ENCODE assay signal across 8 cellular contexts in genomic region chr2:178450574-178451429, GRCh38. TPM values are rescaled to one million over a fixed set of nuclear protein-coding genes. Genes with fewer than 3 reads are reported as not detected.
DNase-seq lines count a peak whose midpoint lies in the region; ATAC-seq, FAIRE-seq and TF ChIP-seq lines count a peak whose summit lies in the region.

Gene PJVK, plus strand, starts transcription at chr2:178451378. Its CDS starts 2,032 bp downstream, at chr2:178453410.
Gene PRKRA, minus strand, starts transcription at chr2:178451175. Its CDS starts 145 bp downstream, at chr2:178451030.

- H2BK120ac ChIP-seq in trophoblast cell (ENCODE audit: insufficient read depth, low read length, poor library complexity): peak within 1 kb of the TSS; percentile 55

- no peak for TF ChIP-seq EP300 in transverse colon (IDR thresholded peaks at IDR 0.05; ENCODE audit: low read depth)

- peak within 1 kb of the TSS; percentile 74 for H2AFZ ChIP-seq in trophoblast cell (ENCODE audit: insufficient read depth, low read length, poor library complexity)

- peak within 1 kb of the TSS; percentile 69 for H2BK5ac ChIP-seq in trophoblast cell (ENCODE audit: low read depth, low read length, poor library complexity)

- peak within 1 kb of the TSS; percentile 90 for H3K4me3 ChIP-seq in adipocyte (ENCODE audit: low read length)
- peak within 1 kb of the TSS; percentile 51 for H3K4me3 ChIP-seq in cardiac muscle cell
- H3K4me3 ChIP-seq in trophoblast cell (ENCODE audit: low read depth, low read length): peak within 1 kb of the TSS; percentile 99
- H3K4me3 ChIP-seq in transverse colon: peak within 1 kb of the TSS; percentile 53 to 99 (median 82)

- H3K4me2 ChIP-seq in trophoblast cell (ENCODE audit: low read length): peak within 1 kb of the TSS; percentile 75

- peak within 1 kb of the TSS; percentile 98 for H4K12ac ChIP-seq in trophoblast cell (ENCODE audit: low read depth, low read length)

- H3K9ac ChIP-seq in adipocyte (ENCODE audit: low read length) (peak within 1 kb of the TSS; percentile 97), trophoblast cell (ENCODE audit: low read length) (peak within 1 kb of the TSS; percentile 100)

- FAIRE-seq in GM12891 (lab: Jason Lieb, UNC): peak; percentile 99

- in situ Hi-C loops in transverse colon (cut with MboI; ENCODE audit: low pct_ligation_motif_present in 1 of 4, low pct_unique_long_range_greater_than_20kb in 1 of 4, low sequenced_read_pairs in 3 of 4): no loop called here

- H3K9me3 ChIP-seq in adipocyte (ENCODE audit: control insufficient read depth, low read length): no peaks in the 10 kb centered on the region
- H3K9me3 ChIP-seq in cardiac muscle cell (ENCODE audit: low read depth): no peaks in the 10 kb centered on the region
- H3K9me3 ChIP-seq in trophoblast cell (ENCODE audit: insufficient read depth, low read depth, low read length): no peaks in the 10 kb centered on the region
- no peaks in the 10 kb centered on the region for H3K9me3 ChIP-seq in transverse colon

- H3K14ac ChIP-seq in trophoblast cell (ENCODE audit: low read length): peak within 1 kb of the TSS; percentile 90

- H3K36me3 ChIP-seq in adipocyte (ENCODE audit: control insufficient read depth, insufficient read depth, low read length, severe bottlenecking) (peaks cover 24% of the 10 kb centered on the region), cardiac muscle cell (peaks cover 17% of the 10 kb centered on the region), trophoblast cell (ENCODE audit: control insufficient read depth in 1 of 2, insufficient read depth in 2 of 2, low read length in 2 of 2) (peaks cover 5 to 14% of the 10 kb centered on the region in 2 experiments), transverse colon (peaks cover 0 to 12% (median 4%) of the 10 kb centered on the region in 4 donors)

- H4K8ac ChIP-seq in trophoblast cell (ENCODE audit: low read depth, low read length): peak within 1 kb of the TSS; percentile 97

- peak; percentile 86 for ATAC-seq in HG02798 (IDR thresholded peaks at IDR 0.05; ENCODE audit: poor library complexity, unreplicated experiment)

- TF ChIP-seq POLR2A in GM12891 (IDR thresholded peaks at IDR 0.05; ENCODE audit: low read depth, low read length) (peak; percentile 76), transverse colon (IDR thresholded peaks at IDR 0.05) (peak; percentile 95)

- H3K79me2 ChIP-seq in trophoblast cell (ENCODE audit: control insufficient read depth, insufficient read depth, low read length, poor library complexity): peaks cover 6% of the 10 kb centered on the region

- no peak within 1 kb of the TSS for H2BK12ac ChIP-seq in trophoblast cell (ENCODE audit: low read length)

- H3K4ac ChIP-seq in trophoblast cell (ENCODE audit: low read depth, low read length): peak within 1 kb of the TSS; percentile 87

- peak within 1 kb of the TSS; percentile 89 for H3K18ac ChIP-seq in trophoblast cell (ENCODE audit: low read length)

- H3K23ac ChIP-seq in trophoblast cell (ENCODE audit: low read length): peak within 1 kb of the TSS; percentile 86

- H2AK5ac ChIP-seq in trophoblast cell (ENCODE audit: low read length): peak within 1 kb of the TSS; percentile 31

- no CpG with 5 or more reads among the region's 91 CpGs for WGBS in trophoblast cell (ENCODE audit: extremely low coverage, insufficient coverage, insufficient read length)
- WGBS in transverse colon (ENCODE audit: low coverage in 1 of 2), 2 donors: 6% methylated on average over 31 of the region's 91 CpGs; no CpG with 5 or more reads in 1 of the 2 donors

- H3K27ac ChIP-seq in cardiac muscle cell (peak within 1 kb of the TSS; percentile 95), trophoblast cell (ENCODE audit: low read depth, low read length) (peak within 1 kb of the TSS; percentile 96), transverse colon (peak within 1 kb of the TSS; percentile 95 to 100 (median 96))

- H3K4me1 ChIP-seq in adipocyte (ENCODE audit: control insufficient read depth, insufficient read depth, low read length) (peaks cover 18% of the 10 kb centered on the region), cardiac muscle cell (ENCODE audit: low read depth) (peaks cover 10% of the 10 kb centered on the region), trophoblast cell (ENCODE audit: control insufficient read depth in 1 of 2, insufficient read depth in 2 of 2, low read length in 2 of 2) (peaks cover 7 to 11% of the 10 kb centered on the region in 2 experiments), transverse colon (peaks cover 6 to 31% (median 22%) of the 10 kb centered on the region in 4 donors)

- H3K79me1 ChIP-seq in trophoblast cell (ENCODE audit: low read length): peaks cover 11% of the 10 kb centered on the region

- peak within 1 kb of the TSS; percentile 93 for H4K91ac ChIP-seq in trophoblast cell (ENCODE audit: low read depth, low read length)

- no peak for TF ChIP-seq CTCF in cardiac muscle cell (IDR thresholded peaks at IDR 0.05; ENCODE audit: low read depth, low read length)
- TF ChIP-seq CTCF in transverse colon (IDR thresholded peaks at IDR 0.05): peak in 1 of 5 experiments; percentile 2

- no peaks in the 10 kb centered on the region for H3K27me3 ChIP-seq in adipocyte (replicated peaks; ENCODE audit: control insufficient read depth, insufficient read depth, low read length)
- no peaks in the 10 kb centered on the region for H3K27me3 ChIP-seq in cardiac muscle cell
- H3K27me3 ChIP-seq in trophoblast cell (ENCODE audit: insufficient read depth, low read length): no peaks in the 10 kb centered on the region
- H3K27me3 ChIP-seq in transverse colon: no peaks in the 10 kb centered on the region

- intact Hi-C loops in transverse colon (cut with DNase I; ENCODE audit: low total_unique reads): loop anchor here (2.0 kb wide), 1 partner anchor 28 kb away; the partner anchor contains the start of gene FKBP7

- DNase-seq in GM12891 (ENCODE audit: insufficient read length, low spot score) (peak; percentile 81), NCI-H1417 treated with DMSO at 0.1 percent for 48 hours (lab: John Stamatoyannopoulos, UW) (peak; percentile 93), SW 1271 (lab: John Stamatoyannopoulos, UW) (peak; percentile 82 to 93), adipocyte (ENCODE audit: low read depth) (peak; percentile 99), cardiac muscle cell (ENCODE audit: low read depth in 1 of 2, low spot score in 1 of 2) (peak; percentile 98 to 99), trophoblast cell (peak; percentile 98), transverse colon (peak; percentile 98)

TF ChIP-seq in GM12891, 5 proteins besides CTCF, POLR2A, EP300 and RAD21:
- TF ChIP-seq POU2F2 (IDR thresholded peaks at IDR 0.05; ENCODE audit: low read depth, low read length) (peak; percentile 68), PAX5 (IDR thresholded peaks at IDR 0.05; ENCODE audit: insufficient read depth, low read length, severe bottlenecking) (no peak), POLR2AphosphoS5 (IDR thresholded peaks at IDR 0.05; ENCODE audit: low read depth, low read length) (peak; percentile 71), TAF1 (IDR thresholded peaks at IDR 0.05; ENCODE audit: low read depth, low read length) (peak; percentile 63)

RNA-seq across cellular contexts. Expression of gene PJVK, which starts in this region (rescaled TPM):
- polyA plus RNA-seq in GM12891 (2012; ENCODE audit: low read depth, missing spikeins): 6.1 TPM
- total RNA-seq in cardiac muscle cell (3.9 and 6.9 TPM in 2 replicates), transverse colon (1 to 10 TPM in 2 of 4 donors, not detected in 2; 1.6 to 3.2 TPM)
- 12.9 and 13.3 TPM in 2 replicates for polyA plus RNA-seq in cardiac muscle cell
- polyA plus RNA-seq in trophoblast cell (2013): 2.2 and 2.4 TPM in 2 replicates

RNA-seq across cellular contexts. Expression of gene PRKRA, which starts in this region (rescaled TPM):
- polyA plus RNA-seq in GM12891 (2012; ENCODE audit: low read depth, missing spikeins): 52.5 TPM
- total RNA-seq in cardiac muscle cell (63.2 and 78.5 TPM in 2 replicates), transverse colon (100 to 1,000 TPM in 1 of 4 donors, 10 to 100 TPM in 3; 35.6 to 317 (median 56.9) TPM)
- 76.1 and 89.6 TPM in 2 replicates for polyA plus RNA-seq in cardiac muscle cell
- polyA plus RNA-seq in trophoblast cell (2013): 38.2 and 41.0 TPM in 2 replicates

Comparison
In these comparisons a context has a peak if more than half of its experiments do, and no peak if none do; other contexts are left out.
1. Peak in every context shown above with its lines: DNase-seq, ATAC-seq, H3K4me3 ChIP-seq and H3K27ac ChIP-seq.